ENCODE assay signal across 25 cellular contexts in the genomic region with DNA sequence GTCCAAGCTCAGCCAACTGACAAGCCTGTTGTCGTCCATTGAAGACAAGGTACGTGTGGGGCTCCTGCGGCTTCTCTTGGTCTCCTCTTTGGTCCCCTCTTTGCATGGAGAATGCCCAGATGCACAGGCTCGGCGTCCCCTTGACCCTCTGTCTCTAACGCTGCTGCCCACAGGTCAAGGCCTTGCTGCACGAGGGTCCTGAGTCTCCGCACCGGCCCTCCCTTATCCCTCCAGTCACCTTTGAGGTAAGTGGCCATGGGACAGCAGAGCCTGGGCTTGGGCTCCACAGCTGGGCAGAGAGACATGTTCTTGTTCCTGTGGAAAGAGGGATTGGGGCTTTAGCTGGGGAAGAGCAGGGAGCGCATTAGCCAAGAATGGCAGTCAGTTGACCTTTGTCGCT.
DNase-seq lines count a peak whose midpoint lies in the region; ATAC-seq and TF ChIP-seq lines count a peak whose summit lies in the region.
"Had no signal": no experiment of that assay in that cellular context is flagged by ENCODE, and none has a peak within 500 bp of the region (broad histone marks: within the 10 kb centered on the region; RNA-seq: fewer than 3 reads in every experiment).

No MANE protein-coding gene starts in this region.

- ATAC-seq in stimulated activated effector memory CD8-positive, alpha-beta T cell treated with anti-CD3 and anti-CD28 coated beads, Interleukin-12 subunit alpha, Interleukin-12 subunit beta, amount 100 ng/mL, for 72 hours = no peak
- ATAC-seq: GM23338 had no signal

- H3T11ph ChIP-seq in H9 (ENCODE audit: low read length) = no peak overlapping the region

- WGBS in H9 (ENCODE audit: extremely low coverage, insufficient read length, low lambda C conversion rate) = no CpG with 5 or more reads among the region's 11 CpGs

- H2BK12ac ChIP-seq in H9 (ENCODE audit: insufficient read length, low read depth, low read length) = no peak overlapping the region

- H4K20me1 ChIP-seq in H9 (ENCODE audit: control insufficient read depth, insufficient read depth, insufficient read length) = no peaks in the 10 kb centered on the region

- peaks cover 7% of the 10 kb centered on the region for H3K9me3 Mint-ChIP-seq in activated CD4-positive, alpha-beta memory T cell treated with anti-CD3 and anti-CD28 coated beads, Interleukin-2, amount 10 ng/mL, durations not matched to agents 7 days and 5 days
- H3K9me3 Mint-ChIP-seq in activated CD4-positive, alpha-beta memory T cell treated with anti-CD3 and anti-CD28 coated beads for 36 hours = no peaks in the 10 kb centered on the region
- H3K9me3 Mint-ChIP-seq in H9 = peaks cover 12 to 13% of the 10 kb centered on the region in 2 experiments; a peak in 4 of 5 replicates
- H3K9me3 Mint-ChIP-seq in chondrocyte (ENCODE audit: low read depth) = peaks cover 5% of the 10 kb centered on the region
- H3K9me3 Mint-ChIP-seq in stimulated activated effector memory CD8-positive, alpha-beta T cell treated with anti-CD3 and anti-CD28 coated beads, Interleukin-12 subunit alpha, Interleukin-12 subunit beta, amount 100 ng/mL, for 72 hours = no peaks in the 10 kb centered on the region
- H3K9me3 Mint-ChIP-seq in activated CD4-positive, alpha-beta T cell treated with anti-CD3 and anti-CD28 coated beads, Interleukin-2, amount 10 ng/mL, durations not matched to agents 7 days and 5 days = no peaks in the 10 kb centered on the region
- no peaks in the 10 kb centered on the region for H3K9me3 Mint-ChIP-seq in activated naive CD8-positive, alpha-beta T cell treated with anti-CD3 and anti-CD28 coated beads for 36 hours

- H3K4ac ChIP-seq in H9 (ENCODE audit: low read depth, low read length) = no peak overlapping the region

- POLR2A ChIA-PET in activated CD4-positive, alpha-beta memory T cell treated with anti-CD3 and anti-CD28 coated beads, Interleukin-2, amount 10 ng/mL, durations not matched to agents 7 days and 5 days (lab: Charles Lee) = no interaction called here
- POLR2A ChIA-PET in activated CD4-positive, alpha-beta memory T cell treated with anti-CD3 and anti-CD28 coated beads for 36 hours (lab: Charles Lee) = no interaction called here
- POLR2A ChIA-PET in activated CD4-positive, alpha-beta T cell treated with anti-CD3 and anti-CD28 coated beads, Interleukin-2, amount 10 ng/mL, durations not matched to agents 7 days and 5 days (lab: Charles Lee) = no interaction called here

- DNase-seq in activated CD4-positive, alpha-beta memory T cell treated with anti-CD3 and anti-CD28 coated beads, Interleukin-2, amount 10 ng/mL, durations not matched to agents 7 days and 5 days = no peak
- DNase-seq in activated CD4-positive, alpha-beta memory T cell treated with anti-CD3 and anti-CD28 coated beads for 36 hours = no peak
- DNase-seq in H9 (no peak), chondrocyte (ENCODE audit: low spot score) (peak; percentile 69), NCI-H1436 (lab: John Stamatoyannopoulos, UW) (no peak)
- DNase-seq in stimulated activated effector memory CD8-positive, alpha-beta T cell treated with anti-CD3 and anti-CD28 coated beads, Interleukin-12 subunit alpha, Interleukin-12 subunit beta, amount 100 ng/mL, for 72 hours (ENCODE audit: low spot score in 2 of 2) = no peak
- DNase-seq in activated CD4-positive, alpha-beta T cell treated with anti-CD3 and anti-CD28 coated beads, Interleukin-2, amount 10 ng/mL, durations not matched to agents 7 days and 5 days = no peak
- no peak for DNase-seq in activated naive CD8-positive, alpha-beta T cell treated with anti-CD3 and anti-CD28 coated beads for 36 hours
- DNase-seq: Calu3, DMS153, HCEC 1CT, IMR-90, KG1, MG63, NCI-H1048, NCI-H1417, NCI-H1694 treated with DMSO at 0.1 percent for 48 hours, NCI-H2081, NCI-H2227 treated with DMSO at 0.1 percent for 48 hours, NCI-H526 treated with DMSO at 0.1 percent for 48 hours, RPMI8226, SHP77 treated with DMSO at 0.1 percent for 48 hours had no signal

- H2BK15ac ChIP-seq in H9 (ENCODE audit: low read depth, low read length) = no peak overlapping the region

- no peaks in the 10 kb centered on the region for H3K79me1 ChIP-seq in H9 (ENCODE audit: insufficient read depth, low read depth, low read length, poor library complexity, severe bottlenecking)

- no peak overlapping the region for H3K14ac ChIP-seq in H9 (ENCODE audit: insufficient read depth, low read length)

- no peak overlapping the region for H3K56ac ChIP-seq in H9 (ENCODE audit: insufficient read length, low read depth, low read length)

- no peak overlapping the region for H2AK5ac ChIP-seq in H9 (ENCODE audit: insufficient read length, low read length)

- H3K4me3 Mint-ChIP-seq in activated CD4-positive, alpha-beta memory T cell treated with anti-CD3 and anti-CD28 coated beads, Interleukin-2, amount 10 ng/mL, durations not matched to agents 7 days and 5 days = no peak overlapping the region
- H3K4me3 Mint-ChIP-seq in activated CD4-positive, alpha-beta memory T cell treated with anti-CD3 and anti-CD28 coated beads for 36 hours = no peak overlapping the region
- no peak overlapping the region for H3K4me3 Mint-ChIP-seq in H9
- H3K4me3 Mint-ChIP-seq in chondrocyte (ENCODE audit: unreplicated experiment) = no peak overlapping the region
- no peak overlapping the region for H3K4me3 Mint-ChIP-seq in stimulated activated effector memory CD8-positive, alpha-beta T cell treated with anti-CD3 and anti-CD28 coated beads, Interleukin-12 subunit alpha, Interleukin-12 subunit beta, amount 100 ng/mL, for 72 hours
- H3K4me3 Mint-ChIP-seq in activated CD4-positive, alpha-beta T cell treated with anti-CD3 and anti-CD28 coated beads, Interleukin-2, amount 10 ng/mL, durations not matched to agents 7 days and 5 days = no peak overlapping the region
- H3K4me3 Mint-ChIP-seq in activated naive CD8-positive, alpha-beta T cell treated with anti-CD3 and anti-CD28 coated beads for 36 hours = no peak overlapping the region
- H3K4me3 Mint-ChIP-seq: B cell, GM23338 had no signal

- H3K27ac ChIP-seq in H9 (ENCODE audit: insufficient read length, low read depth, low read length) = no peak overlapping the region
- H3K27ac ChIP-seq: 22Rv1 had no signal

- H3K36me3 Mint-ChIP-seq in activated CD4-positive, alpha-beta memory T cell treated with anti-CD3 and anti-CD28 coated beads, Interleukin-2, amount 10 ng/mL, durations not matched to agents 7 days and 5 days (ENCODE audit: low read depth) = peaks cover 97% of the 10 kb centered on the region
- H3K36me3 Mint-ChIP-seq in activated CD4-positive, alpha-beta memory T cell treated with anti-CD3 and anti-CD28 coated beads for 36 hours = peaks cover 72% of the 10 kb centered on the region
- peaks cover 10 to 75% (median 28%) of the 10 kb centered on the region in 3 experiments for H3K36me3 Mint-ChIP-seq in H9 (ENCODE audit: insufficient read depth in 1 of 3, low read depth in 3 of 3)
- peaks cover 3% of the 10 kb centered on the region for H3K36me3 Mint-ChIP-seq in chondrocyte (ENCODE audit: low read depth)
- H3K36me3 Mint-ChIP-seq in stimulated activated effector memory CD8-positive, alpha-beta T cell treated with anti-CD3 and anti-CD28 coated beads, Interleukin-12 subunit alpha, Interleukin-12 subunit beta, amount 100 ng/mL, for 72 hours = peaks cover 100% of the 10 kb centered on the region
- peaks cover 87% of the 10 kb centered on the region for H3K36me3 Mint-ChIP-seq in activated CD4-positive, alpha-beta T cell treated with anti-CD3 and anti-CD28 coated beads, Interleukin-2, amount 10 ng/mL, durations not matched to agents 7 days and 5 days (ENCODE audit: low read depth)
- H3K36me3 Mint-ChIP-seq in activated naive CD8-positive, alpha-beta T cell treated with anti-CD3 and anti-CD28 coated beads for 36 hours = peaks cover 42% of the 10 kb centered on the region

- no peak overlapping the region for H2BK5ac ChIP-seq in H9 (ENCODE audit: insufficient read length, low read length)

- H3K27me3 ChIP-seq in H9 (ENCODE audit: insufficient read depth, low read length) = no peaks in the 10 kb centered on the region
- H3K27me3 ChIP-seq: MG63 had no signal

- H3K4me1 ChIP-seq in H9 (ENCODE audit: insufficient read depth, low read length) = peaks cover 5% of the 10 kb centered on the region; the same call in 1 of the 2 replicates

- no peak overlapping the region for H2BK120ac ChIP-seq in H9 (ENCODE audit: low read depth, low read length, poor library complexity, severe bottlenecking)

- intact Hi-C loops in activated CD4-positive, alpha-beta memory T cell treated with anti-CD3 and anti-CD28 coated beads for 36 hours (cut with micrococcal nuclease) = no loop called here

- H3K9ac ChIP-seq in H9 (ENCODE audit: extremely low read depth, insufficient read length, low read length) = no peak overlapping the region

- no peak overlapping the region for H2BK20ac ChIP-seq in H9 (ENCODE audit: low read depth, low read length, poor library complexity, severe bottlenecking)

- peak overlapping the region; percentile 22 for H3K27ac Mint-ChIP-seq in activated CD4-positive, alpha-beta memory T cell treated with anti-CD3 and anti-CD28 coated beads, Interleukin-2, amount 10 ng/mL, durations not matched to agents 7 days and 5 days
- H3K27ac Mint-ChIP-seq in activated CD4-positive, alpha-beta memory T cell treated with anti-CD3 and anti-CD28 coated beads for 36 hours = no peak overlapping the region
- H3K27ac Mint-ChIP-seq in H9 = 0 out of 7 replicates have a peak overlapping the region, but pooled peaks of 2 of the 3 experiments have one; percentile 35 to 42
- H3K27ac Mint-ChIP-seq in chondrocyte (ENCODE audit: unreplicated experiment) = no peak overlapping the region
- H3K27ac Mint-ChIP-seq in stimulated activated effector memory CD8-positive, alpha-beta T cell treated with anti-CD3 and anti-CD28 coated beads, Interleukin-12 subunit alpha, Interleukin-12 subunit beta, amount 100 ng/mL, for 72 hours = peak overlapping the region; percentile 91
- no peak overlapping the region for H3K27ac Mint-ChIP-seq in activated CD4-positive, alpha-beta T cell treated with anti-CD3 and anti-CD28 coated beads, Interleukin-2, amount 10 ng/mL, durations not matched to agents 7 days and 5 days
- H3K27ac Mint-ChIP-seq in activated naive CD8-positive, alpha-beta T cell treated with anti-CD3 and anti-CD28 coated beads for 36 hours = no peak overlapping the region
- H3K27ac Mint-ChIP-seq: B cell, GM23338 had no signal

- peaks cover 46% of the 10 kb centered on the region for H3K4me1 Mint-ChIP-seq in activated CD4-positive, alpha-beta memory T cell treated with anti-CD3 and anti-CD28 coated beads, Interleukin-2, amount 10 ng/mL, durations not matched to agents 7 days and 5 days
- H3K4me1 Mint-ChIP-seq in activated CD4-positive, alpha-beta memory T cell treated with anti-CD3 and anti-CD28 coated beads for 36 hours (ENCODE audit: low read depth) = peaks cover 27% of the 10 kb centered on the region
- H3K4me1 Mint-ChIP-seq in H9 = peaks cover 30 to 34% of the 10 kb centered on the region in 2 experiments
- no peaks in the 10 kb centered on the region for H3K4me1 Mint-ChIP-seq in chondrocyte (ENCODE audit: low read depth)
- H3K4me1 Mint-ChIP-seq in stimulated activated effector memory CD8-positive, alpha-beta T cell treated with anti-CD3 and anti-CD28 coated beads, Interleukin-12 subunit alpha, Interleukin-12 subunit beta, amount 100 ng/mL, for 72 hours = peaks cover 50% of the 10 kb centered on the region
- H3K4me1 Mint-ChIP-seq in activated CD4-positive, alpha-beta T cell treated with anti-CD3 and anti-CD28 coated beads, Interleukin-2, amount 10 ng/mL, durations not matched to agents 7 days and 5 days = peaks cover 31% of the 10 kb centered on the region
- peaks cover 23% of the 10 kb centered on the region for H3K4me1 Mint-ChIP-seq in activated naive CD8-positive, alpha-beta T cell treated with anti-CD3 and anti-CD28 coated beads for 36 hours

- TF ChIP-seq CTCF in H9 (conservative IDR thresholded peaks at IDR 0.05) (no peak), chondrocyte (IDR thresholded peaks at IDR 0.05) (no peak)

- H3K18ac ChIP-seq in H9 (ENCODE audit: insufficient read length, low read depth, low read length) = no peak overlapping the region

- no peak overlapping the region for H4K8ac ChIP-seq in H9 (replicated peaks; ENCODE audit: insufficient read length, low read depth, low read length)

- no peak overlapping the region for H3K23ac ChIP-seq in H9 (ENCODE audit: insufficient read length, low read depth, low read length)

- no peak overlapping the region for H4K5ac ChIP-seq in H9 (ENCODE audit: insufficient read length, low read depth, low read length)

- no peak overlapping the region for H4K91ac ChIP-seq in H9 (ENCODE audit: insufficient read length, low read depth, low read length)

- no peak overlapping the region for H3K4me2 ChIP-seq in H9 (ENCODE audit: insufficient read depth, insufficient read length, low read length)
- H3K4me2 ChIP-seq: GM23338 had no signal

- H3K9me3 ChIP-seq in H9 (ENCODE audit: control insufficient read depth, low read depth, low read length) = no peaks in the 10 kb centered on the region
- H3K9me3 ChIP-seq: MG63 had no signal

- H3K27me3 Mint-ChIP-seq in activated CD4-positive, alpha-beta memory T cell treated with anti-CD3 and anti-CD28 coated beads, Interleukin-2, amount 10 ng/mL, durations not matched to agents 7 days and 5 days = no peaks in the 10 kb centered on the region
- no peaks in the 10 kb centered on the region for H3K27me3 Mint-ChIP-seq in activated CD4-positive, alpha-beta memory T cell treated with anti-CD3 and anti-CD28 coated beads for 36 hours
- H3K27me3 Mint-ChIP-seq in H9 (ENCODE audit: low read depth) = no peaks in the 10 kb centered on the region
- peaks cover 64% of the 10 kb centered on the region for H3K27me3 Mint-ChIP-seq in chondrocyte (ENCODE audit: low read depth)
- H3K27me3 Mint-ChIP-seq in activated CD4-positive, alpha-beta T cell treated with anti-CD3 and anti-CD28 coated beads, Interleukin-2, amount 10 ng/mL, durations not matched to agents 7 days and 5 days = no peaks in the 10 kb centered on the region
- H3K27me3 Mint-ChIP-seq in activated naive CD8-positive, alpha-beta T cell treated with anti-CD3 and anti-CD28 coated beads for 36 hours = no peaks in the 10 kb centered on the region
- H3K27me3 Mint-ChIP-seq: B cell had no signal

- H2AFZ ChIP-seq in H9 (ENCODE audit: low read length) = no peak overlapping the region
- H2AFZ ChIP-seq: GM23338 had no signal

- H3K23me2 ChIP-seq in H9 (ENCODE audit: insufficient read length, low read depth, low read length, poor library complexity, severe bottlenecking) = no peaks in the 10 kb centered on the region

- H3K79me2 ChIP-seq in H9 (ENCODE audit: insufficient read depth, low read length) = no peaks in the 10 kb centered on the region; the same call in 1 of the 2 replicates

- CTCF ChIA-PET in activated CD4-positive, alpha-beta memory T cell treated with anti-CD3 and anti-CD28 coated beads, Interleukin-2, amount 10 ng/mL, durations not matched to agents 7 days and 5 days (lab: Charles Lee) = no interaction called here
- CTCF ChIA-PET in activated CD4-positive, alpha-beta memory T cell treated with anti-CD3 and anti-CD28 coated beads for 36 hours (lab: Charles Lee) = no interaction called here
- CTCF ChIA-PET in activated CD4-positive, alpha-beta T cell treated with anti-CD3 and anti-CD28 coated beads, Interleukin-2, amount 10 ng/mL, durations not matched to agents 7 days and 5 days (lab: Charles Lee) = no interaction called here

Comparison
In these comparisons a context has a peak if more than half of its experiments do, and no peak if none do; other contexts are left out.
1. H3K27ac Mint-ChIP-seq: peak in activated CD4-positive, alpha-beta memory T cell treated with anti-CD3 and anti-CD28 coated beads, Interleukin-2, amount 10 ng/mL, durations not matched to agents 7 days and 5 days (single experiment), H9 (2 of 3) and stimulated activated effector memory CD8-positive, alpha-beta T cell treated with anti-CD3 and anti-CD28 coated beads, Interleukin-12 subunit alpha, Interleukin-12 subunit beta, amount 100 ng/mL, for 72 hours (single experiment); none in activated CD4-positive, alpha-beta memory T cell treated with anti-CD3 and anti-CD28 coated beads for 36 hours (single experiment), chondrocyte (single experiment), activated CD4-positive, alpha-beta T cell treated with anti-CD3 and anti-CD28 coated beads, Interleukin-2, amount 10 ng/mL, durations not matched to agents 7 days and 5 days (single experiment) and activated naive CD8-positive, alpha-beta T cell treated with anti-CD3 and anti-CD28 coated beads for 36 hours (single experiment).